Comparison of ENCODE assay signal across 2 cellular contexts in genomic region chr3:9257092-9257491, GRCh38.
A peak's percentile ranks its signal among the peaks of the same experiment; 100 is the strongest.
TF ChIP-seq lines count a peak whose summit lies in the region.

No MANE protein-coding gene starts in this region.

TF ChIP-seq in HepG2, 621 proteins besides CTCF, POLR2A, EP300 and RAD21:
- TF ChIP-seq TEAD2 (CRISPR knock-in tag; IDR thresholded peaks at IDR 0.05) (no peak), ZNF264 (CRISPR knock-in tag; IDR thresholded peaks at IDR 0.05) (peak; percentile 98)

TF ChIP-seq in HCT116, 20 proteins besides CTCF, POLR2A, EP300 and RAD21:
- TF ChIP-seq CBX3 (IDR thresholded peaks at IDR 0.05; ENCODE audit: low read depth) = 0 out of 2 replicates have a peak, but pooled peaks have one; percentile 36
- TF ChIP-seq SP1 (IDR thresholded peaks at IDR 0.05; ENCODE audit: low read depth) = no peak
